23 cellular contexts compared by ENCODE assay signal in genomic region chr2:207434903-207435302, GRCh38.
A peak's percentile ranks its signal among the peaks of the same experiment; 100 is the strongest.
DNase-seq lines count a peak whose midpoint lies in the region; ATAC-seq and TF ChIP-seq lines count a peak whose summit lies in the region.
"Had no signal": no experiment of that assay in that cellular context is flagged by ENCODE, and none has a peak within 500 bp of the region (broad histone marks: within the 10 kb centered on the region; RNA-seq: fewer than 3 reads in every experiment).

No MANE protein-coding gene starts in this region.

- peak; percentile 83 for DNase-seq in DMS79 treated with DMSO at 0.1 percent for 48 hours (lab: John Stamatoyannopoulos, UW)
- DNase-seq in HEK293T (ENCODE audit: extremely low spot score): no peak
- peak; percentile 80 for DNase-seq in NCI-H2227 (lab: John Stamatoyannopoulos, UW; ENCODE audit: unreplicated experiment)
- peak; percentile 55 for DNase-seq in retina
- DNase-seq in NCI-H82 treated with DMSO at 0.1 percent for 48 hours (lab: John Stamatoyannopoulos, UW; ENCODE audit: unreplicated experiment): no peak
- DNase-seq: C1 segment of cervical spinal cord; CD4-positive, alpha-beta memory T cell; COR-L47; DMS53; EL; GDM1; H7; NCI-H1105; NCI-H1436 treated with DMSO at 0.1 percent for 48 hours; NCI-H187 treated with DMSO at 0.1 percent for 48 hours; NCI-H2171 treated with DMSO at 0.1 percent for 48 hours; PC-9; SJCRH30; T-cell had no signal

- CTCF ChIA-PET in HEK293T (lab: Yijun Ruan, JAX): interaction anchor here (1.6 kb wide), 1 partner anchor 446 kb away, joined by 3 read pairs; no protein-coding TSS in a partner anchor

- POLR2A ChIA-PET in HEK293T (lab: Yijun Ruan, JAX): no interaction called here

- no peak for ATAC-seq in HG03045 (IDR thresholded peaks at IDR 0.05; ENCODE audit: unreplicated experiment)
- no peak for ATAC-seq in HG02571 (IDR thresholded peaks at IDR 0.05; ENCODE audit: unreplicated experiment)
- ATAC-seq: GM12878, Right ventricle myocardium inferior, T-cell had no signal

TF ChIP-seq in HEK293T, 16 proteins besides CTCF, POLR2A, EP300 and RAD21:
- TF ChIP-seq, protein P1, sequence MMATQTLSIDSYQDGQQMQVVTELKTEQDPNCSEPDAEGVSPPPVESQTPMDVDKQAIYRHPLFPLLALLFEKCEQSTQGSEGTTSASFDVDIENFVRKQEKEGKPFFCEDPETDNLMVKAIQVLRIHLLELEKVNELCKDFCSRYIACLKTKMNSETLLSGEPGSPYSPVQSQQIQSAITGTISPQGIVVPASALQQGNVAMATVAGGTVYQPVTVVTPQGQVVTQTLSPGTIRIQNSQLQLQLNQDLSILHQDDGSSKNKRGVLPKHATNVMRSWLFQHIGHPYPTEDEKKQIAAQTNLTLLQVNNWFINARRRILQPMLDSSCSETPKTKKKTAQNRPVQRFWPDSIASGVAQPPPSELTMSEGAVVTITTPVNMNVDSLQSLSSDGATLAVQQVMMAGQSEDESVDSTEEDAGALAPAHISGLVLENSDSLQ (IDR thresholded peaks at IDR 0.05): peak; percentile 75
- no peak for TF ChIP-seq LEF1 (IDR thresholded peaks at IDR 0.05; ENCODE audit: borderline replicate concordance)

Comparison
In these comparisons a context has a peak if more than half of its experiments do, and no peak if none do; other contexts are left out.
1. DNase-seq: peak in DMS79 treated with DMSO at 0.1 percent for 48 hours (single experiment), NCI-H2227 (single experiment) and retina (single experiment); none in HEK293T (single experiment) and NCI-H82 treated with DMSO at 0.1 percent for 48 hours (single experiment).